18 cellular contexts compared by ENCODE assay signal in the genomic region with DNA sequence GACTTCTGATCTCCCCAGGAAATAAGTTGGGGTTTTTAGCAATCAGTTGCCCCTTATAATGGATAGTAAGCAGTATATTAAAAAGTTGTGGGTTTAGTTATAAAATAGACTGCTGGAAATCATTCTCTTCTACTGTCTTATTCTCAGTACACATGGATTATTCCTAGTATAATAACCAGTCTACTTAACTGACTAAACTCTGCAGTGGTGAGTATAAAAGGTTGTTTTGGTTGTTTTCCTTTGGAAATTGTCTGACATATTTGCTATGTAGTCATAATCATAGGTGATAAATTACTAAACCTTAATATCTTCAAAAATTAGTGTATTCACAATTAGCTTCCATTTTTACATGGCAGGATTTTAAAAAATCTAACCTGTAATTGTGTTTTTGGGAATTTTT. TPM values are rescaled to one million over a fixed set of nuclear protein-coding genes. Genes with fewer than 3 reads are reported as not detected.
DNase-seq lines count a peak whose midpoint lies in the region; ATAC-seq and TF ChIP-seq lines count a peak whose summit lies in the region.
"Had no signal": no experiment of that assay in that cellular context is flagged by ENCODE, and none has a peak within 500 bp of the region (broad histone marks: within the 10 kb centered on the region; RNA-seq: fewer than 3 reads in every experiment).

No MANE protein-coding gene starts in this region.

- peak overlapping the region; percentile 0 for H3K27ac Mint-ChIP-seq in activated CD4-positive, alpha-beta T cell treated with anti-CD3 and anti-CD28 coated beads for 36 hours
- H3K27ac Mint-ChIP-seq in CD8-positive, alpha-beta T cell = peak overlapping the region; percentile 22
- H3K27ac Mint-ChIP-seq in WTC11 (peak overlapping the region; percentile 97), naive B cell (peak overlapping the region in 5 of 6 donors; percentile 32 to 69 (median 42))

- H3K27ac ChIP-seq in CD8-positive, alpha-beta T cell (ENCODE audit: low read depth, low read length) = no peak overlapping the region
- H3K27ac ChIP-seq: 22Rv1, BLaER1, PC-9 had no signal

- no peaks in the 10 kb centered on the region for H3K9me3 Mint-ChIP-seq in activated CD4-positive, alpha-beta T cell treated with anti-CD3 and anti-CD28 coated beads for 36 hours (ENCODE audit: low read depth)
- H3K9me3 Mint-ChIP-seq in CD8-positive, alpha-beta T cell = no peaks in the 10 kb centered on the region
- H3K9me3 Mint-ChIP-seq in WTC11 = no peaks in the 10 kb centered on the region
- H3K9me3 Mint-ChIP-seq in naive B cell = no peaks in the 10 kb centered on the region

- H3K27me3 ChIP-seq in CD8-positive, alpha-beta T cell (ENCODE audit: insufficient read depth, low read length) = no peaks in the 10 kb centered on the region
- H3K27me3 ChIP-seq: BLaER1 had no signal

- peaks cover 10% of the 10 kb centered on the region for H3K4me1 ChIP-seq in CD8-positive, alpha-beta T cell (ENCODE audit: insufficient read depth, low read length)
- H3K4me1 ChIP-seq: BLaER1 had no signal

- no peaks in the 10 kb centered on the region for H3K36me3 ChIP-seq in CD8-positive, alpha-beta T cell (ENCODE audit: insufficient read depth, low read length)

- intact Hi-C loops in activated CD4-positive, alpha-beta T cell treated with anti-CD3 and anti-CD28 coated beads for 36 hours (cut with DNase I, micrococcal nuclease) = no loop called here
- intact Hi-C loops in CD8-positive, alpha-beta T cell (cut with DNase I, micrococcal nuclease) = loop anchor here in 1 of 2 experiments (5.0 kb wide), 1 partner anchor 39 kb away; no protein-coding TSS in a partner anchor

- no peak for DNase-seq in activated CD4-positive, alpha-beta T cell treated with anti-CD3 and anti-CD28 coated beads for 36 hours
- DNase-seq in activated CD4-positive, alpha-beta T cell treated with anti-CD3 and anti-CD28 coated beads, Interleukin-2, amount 50 U/mL, for 48 hours = no peak
- no peak for DNase-seq in CD8-positive, alpha-beta T cell
- no peak for DNase-seq in WTC11 (ENCODE audit: low spot score)
- no peak for DNase-seq in naive B cell
- no peak for DNase-seq in NCI-H146 treated with DMSO at 0.1 percent for 48 hours (lab: John Stamatoyannopoulos, UW; ENCODE audit: unreplicated experiment)
- no peak for DNase-seq in NCI-H2171 (lab: John Stamatoyannopoulos, UW)
- DNase-seq: Caco-2, KBM-7, NCI-H1092, NCI-H1694 treated with DMSO at 0.1 percent for 48 hours, NCI-H446, NCI-H748 treated with DMSO at 0.1 percent for 48 hours, PC-9 had no signal

- POLR2A ChIA-PET in activated CD4-positive, alpha-beta T cell treated with anti-CD3 and anti-CD28 coated beads for 36 hours (lab: Charles Lee) = interaction anchor here (0.6 to 0.7 kb wide), 2 partner anchors 8 to 19 kb away, joined by 3 to 4 read pairs; no protein-coding TSS in a partner anchor
- POLR2A ChIA-PET in CD8-positive, alpha-beta T cell (lab: Charles Lee) = no interaction called here
- POLR2A ChIA-PET in WTC11 (lab: Charles Lee) = interaction anchor here (0.6 to 0.7 kb wide), 2 partner anchors 64 to 162 kb away, joined by 3 read pairs; no protein-coding TSS in a partner anchor

- no peak overlapping the region for H3K4me3 Mint-ChIP-seq in activated CD4-positive, alpha-beta T cell treated with anti-CD3 and anti-CD28 coated beads for 36 hours
- no peak overlapping the region for H3K4me3 Mint-ChIP-seq in CD8-positive, alpha-beta T cell
- H3K4me3 Mint-ChIP-seq in WTC11 (peak overlapping the region; percentile 57), naive B cell (no peak overlapping the region)

- peaks cover 32% of the 10 kb centered on the region for H3K4me1 Mint-ChIP-seq in activated CD4-positive, alpha-beta T cell treated with anti-CD3 and anti-CD28 coated beads for 36 hours
- peaks cover 48% of the 10 kb centered on the region for H3K4me1 Mint-ChIP-seq in CD8-positive, alpha-beta T cell (ENCODE audit: low read depth)
- H3K4me1 Mint-ChIP-seq in WTC11 = peaks cover 51% of the 10 kb centered on the region
- peaks cover 22 to 27% (median 22%) of the 10 kb centered on the region in 3 donors for H3K4me1 Mint-ChIP-seq in naive B cell

- H3K27me3 Mint-ChIP-seq in activated CD4-positive, alpha-beta T cell treated with anti-CD3 and anti-CD28 coated beads for 36 hours = no peaks in the 10 kb centered on the region
- H3K27me3 Mint-ChIP-seq in CD8-positive, alpha-beta T cell (ENCODE audit: low read depth) = no peaks in the 10 kb centered on the region
- H3K27me3 Mint-ChIP-seq in WTC11 (ENCODE audit: low read depth) (no peaks in the 10 kb centered on the region), naive B cell (no peaks in the 10 kb centered on the region)

- TF ChIP-seq CTCF in CD8-positive, alpha-beta T cell (IDR thresholded peaks at IDR 0.05) = no peak
- no peak for TF ChIP-seq CTCF in WTC11 (IDR thresholded peaks at IDR 0.05)

- CTCF ChIA-PET in activated CD4-positive, alpha-beta T cell treated with anti-CD3 and anti-CD28 coated beads for 36 hours (lab: Charles Lee) = interaction anchor here (1.4 to 2.8 kb wide), 2 partner anchors 46 to 73 kb away, joined by 5 to 12 read pairs; no protein-coding TSS in a partner anchor
- CTCF ChIA-PET in CD8-positive, alpha-beta T cell (lab: Charles Lee) = interaction anchor here (0.7 to 1.0 kb wide), 2 partner anchors 30 to 72 kb away, joined by 3 read pairs; no protein-coding TSS in a partner anchor
- CTCF ChIA-PET in WTC11 (lab: Charles Lee) = interaction anchor here (1.1 to 2.7 kb wide), 4 partner anchors 21 to 80 kb away, joined by 3 to 11 read pairs (median 6); a partner anchor contains a TSS

- peak; percentile 23 for ATAC-seq in activated CD4-positive, alpha-beta T cell treated with anti-CD3 and anti-CD28 coated beads for 36 hours
- no peak for ATAC-seq in CD8-positive, alpha-beta T cell
- ATAC-seq in WTC11 (no peak), naive B cell (ENCODE audit: low read depth in 2 of 2) (no peak), GM18868 (IDR thresholded peaks at IDR 0.05; ENCODE audit: unreplicated experiment) (no peak)
- ATAC-seq: GM12878 had no signal

- H3K36me3 Mint-ChIP-seq in activated CD4-positive, alpha-beta T cell treated with anti-CD3 and anti-CD28 coated beads for 36 hours (ENCODE audit: low read depth) = peaks cover 11% of the 10 kb centered on the region
- H3K36me3 Mint-ChIP-seq in CD8-positive, alpha-beta T cell = peaks cover 39% of the 10 kb centered on the region
- no peaks in the 10 kb centered on the region for H3K36me3 Mint-ChIP-seq in WTC11
- H3K36me3 Mint-ChIP-seq in naive B cell = peaks cover 0 to 4% of the 10 kb centered on the region in 2 donors

- no peak overlapping the region for H3K4me3 ChIP-seq in CD8-positive, alpha-beta T cell (ENCODE audit: low read depth, low read length)
- H3K4me3 ChIP-seq: BLaER1, GM12878, PC-9 had no signal

- H3K9me3 ChIP-seq in CD8-positive, alpha-beta T cell (ENCODE audit: low read length) = no peaks in the 10 kb centered on the region
- H3K9me3 ChIP-seq: BLaER1, Caco-2 had no signal

TF ChIP-seq in WTC11, 78 proteins besides CTCF, POLR2A, EP300 and RAD21:
- TF ChIP-seq FOXJ3 (CRISPR knock-in tag; IDR thresholded peaks at IDR 0.05; ENCODE audit: borderline replicate concordance) = no peak
- no peak for TF ChIP-seq KAT7 (CRISPR knock-in tag; IDR thresholded peaks at IDR 0.05; ENCODE audit: borderline replicate concordance)
- TF ChIP-seq, protein P1, sequence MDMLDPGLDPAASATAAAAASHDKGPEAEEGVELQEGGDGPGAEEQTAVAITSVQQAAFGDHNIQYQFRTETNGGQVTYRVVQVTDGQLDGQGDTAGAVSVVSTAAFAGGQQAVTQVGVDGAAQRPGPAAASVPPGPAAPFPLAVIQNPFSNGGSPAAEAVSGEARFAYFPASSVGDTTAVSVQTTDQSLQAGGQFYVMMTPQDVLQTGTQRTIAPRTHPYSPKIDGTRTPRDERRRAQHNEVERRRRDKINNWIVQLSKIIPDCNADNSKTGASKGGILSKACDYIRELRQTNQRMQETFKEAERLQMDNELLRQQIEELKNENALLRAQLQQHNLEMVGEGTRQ (CRISPR knock-in tag; IDR thresholded peaks at IDR 0.05) = no peak
- no peak for TF ChIP-seq CREM (CRISPR knock-in tag; IDR thresholded peaks at IDR 0.05)

RNA-seq across cellular contexts. Expression of a gene that starts 31.4 kb away (rescaled TPM):
- total RNA-seq in activated CD4-positive, alpha-beta T cell treated with anti-CD3 and anti-CD28 coated beads for 36 hours = 10 to 100 TPM; 51.0 to 66.4 TPM
- 10 to 100 TPM; 42.1 to 45.4 TPM for total RNA-seq in CD8-positive, alpha-beta T cell
- total RNA-seq in WTC11 (2021) = 55.4 to 60.6 TPM (median 57.7 TPM) in 3 replicates
- 10 to 100 TPM; 40.2 to 93.3 (median 67.8) TPM for polyA plus RNA-seq in naive B cell (ENCODE audit: low read depth in 6 of 6)

RNA-seq across cellular contexts. Expression of a gene that starts 51.2 kb away (rescaled TPM):
- 100 to 1,000 TPM; 138 to 153 TPM for total RNA-seq in activated CD4-positive, alpha-beta T cell treated with anti-CD3 and anti-CD28 coated beads for 36 hours
- total RNA-seq in CD8-positive, alpha-beta T cell = 100 to 1,000 TPM in 1 of 2 experiments, 10 to 100 TPM in 1; 93.2 to 111 TPM
- total RNA-seq in WTC11 (2021) = 33.3 to 42.3 TPM (median 38.3 TPM) in 3 replicates
- 10 to 100 TPM in 4 of 6 donors, 1 to 10 TPM in 2; 9.4 to 23.2 (median 14.1) TPM for polyA plus RNA-seq in naive B cell (ENCODE audit: low read depth in 6 of 6)

Comparison
In these comparisons a context has a peak if more than half of its experiments do, and no peak if none do; other contexts are left out.
1. H3K27ac Mint-ChIP-seq: peak in every context shown above with its lines; median percentile 97 in WTC11; 42 in naive B cell; 22 in CD8-positive, alpha-beta T cell; 0 in activated CD4-positive, alpha-beta T cell treated with anti-CD3 and anti-CD28 coated beads for 36 hours.